13 cellular contexts compared by ENCODE assay signal in genomic region chr17:57881783-57882291, GRCh38. TPM values are rescaled to one million over a fixed set of nuclear protein-coding genes. Genes with fewer than 3 reads are reported as not detected.
DNase-seq lines count a peak whose midpoint lies in the region; ATAC-seq, FAIRE-seq and TF ChIP-seq lines count a peak whose summit lies in the region.
"Had no signal": no experiment of that assay in that cellular context is flagged by ENCODE, and none has a peak within 500 bp of the region (broad histone marks: within the 10 kb centered on the region; RNA-seq: fewer than 3 reads in every experiment).

No MANE protein-coding gene starts in this region.

- H3K79me2 ChIP-seq in HCT116 (ENCODE audit: insufficient read depth, low read length) (no peaks in the 10 kb centered on the region), HepG2 (ENCODE audit: insufficient read depth, low read length) (no peaks in the 10 kb centered on the region), smooth muscle cell (ENCODE audit: low read depth) (no peaks in the 10 kb centered on the region)

- no peak for TF ChIP-seq POLR2A in HCT116 (IDR thresholded peaks at IDR 0.05; ENCODE audit: borderline replicate concordance, extremely low read depth, insufficient read depth, insufficient read length)
- no peak for TF ChIP-seq POLR2A in HepG2 (IDR thresholded peaks at IDR 0.05; ENCODE audit: insufficient read depth in 1 of 2, low read depth in 2 of 2, low read length in 2 of 2)
- TF ChIP-seq POLR2A in erythroblast (IDR thresholded peaks at IDR 0.05; ENCODE audit: low read length), result no peak

- BruUV-seq in HCT116 (replicated peaks; lab: Mats Ljungman, UMichigan), result no TSS peak
- BruUV-seq in HepG2 (replicated peaks; lab: Mats Ljungman, UMichigan), result no TSS peak

- TF ChIP-seq EP300 in HepG2 (IDR thresholded peaks at IDR 0.05; ENCODE audit: low read depth in 2 of 2, low read length in 2 of 2) (no peak), HepG2 (CRISPR knock-in tag; IDR thresholded peaks at IDR 0.05; ENCODE audit: borderline replicate concordance) (no peak)

- intact Hi-C loops in HCT116 (cut with micrococcal nuclease), result no loop called here
- intact Hi-C loops in HepG2 (cut with micrococcal nuclease; ENCODE audit: unreplicated experiment), result no loop called here

- H2AFZ ChIP-seq in HCT116 (ENCODE audit: low read depth, low read length, poor library complexity, severe bottlenecking) (no peak overlapping the region), HepG2 (ENCODE audit: low read length) (no peak overlapping the region), smooth muscle cell (ENCODE audit: low read depth) (no peak overlapping the region)

- peaks cover 41% of the 10 kb centered on the region for H3F3A ChIP-seq in smooth muscle cell (ENCODE audit: low read depth)

- no peaks in the 10 kb centered on the region for H3K9me2 ChIP-seq in HCT116 (ENCODE audit: insufficient read depth)

- H3K36me3 ChIP-seq in HCT116 (ENCODE audit: control insufficient read depth in 1 of 2, insufficient read depth in 2 of 2, low read length in 2 of 2), result peaks cover 0 to 25% of the 10 kb centered on the region in 2 experiments; a peak in 2 of 4 replicates
- H3K36me3 ChIP-seq in HepG2 (replicated peaks in 1 of 2; ENCODE audit: control insufficient read depth in 1 of 2, insufficient read depth in 2 of 2, low read length in 2 of 2), result peaks cover 0 to 2% of the 10 kb centered on the region in 2 experiments; a peak in 1 of 5 replicates
- H3K36me3 ChIP-seq in smooth muscle cell (ENCODE audit: low read depth), result no peaks in the 10 kb centered on the region

- H3K9me3 ChIP-seq in HCT116 (ENCODE audit: control insufficient read depth in 1 of 2, insufficient read depth in 1 of 2, low read depth in 1 of 2, low read length in 2 of 2) (no peaks in the 10 kb centered on the region; a peak in 1 of 4 replicates), HepG2 (ENCODE audit: low read length) (no peaks in the 10 kb centered on the region), smooth muscle cell (replicated peaks; ENCODE audit: low read depth) (no peaks in the 10 kb centered on the region)

- TF ChIP-seq RAD21 in HCT116 (IDR thresholded peaks at IDR 0.05; ENCODE audit: low read depth) (no peak), HepG2 (CRISPR knock-in tag; IDR thresholded peaks at IDR 0.05) (no peak)

- FAIRE-seq in HepG2 (lab: Jason Lieb, UNC) (no peak), D721Med (lab: Jason Lieb, UNC) (no peak)
- FAIRE-seq: colon had no signal

- H3K27ac ChIP-seq in HCT116 (ENCODE audit: low read depth, low read length) (peak overlapping the region; percentile 75; the same call in 1 of the 2 replicates), caudate nucleus (ENCODE audit: low read depth, low read length) (peak overlapping the region; percentile 39), HepG2 (ENCODE audit: extremely low read length, insufficient read depth, low read length) (no peak overlapping the region), smooth muscle cell (ENCODE audit: low read depth) (peak overlapping the region; percentile 81)

- RAD21 ChIA-PET in HCT116 (lab: Charles Lee; ENCODE audit: low non-redundant PET in 1 of 2, low total read pairs in 2 of 2, uncharacterized antibody in 2 of 2, unreplicated experiment in 2 of 2), result interaction anchor here in 1 of 2 experiments (0.6 kb wide), 1 partner anchor 22 kb away, joined by 3 read pairs; no protein-coding TSS in a partner anchor

- POLR2A ChIA-PET in HCT116 (lab: Charles Lee) (interaction anchor here (1.8 kb wide), 1 partner anchor 107 kb away, joined by 3 read pairs; no protein-coding TSS in a partner anchor), HepG2 (lab: Yijun Ruan, JAX) (no interaction called here)

- H3K4me3 ChIP-seq in HCT116 (replicated peaks in 1 of 2; ENCODE audit: low read depth in 1 of 2, low read length in 2 of 2), result no peak overlapping the region
- H3K4me3 ChIP-seq in HepG2 (replicated peaks in 1 of 3; ENCODE audit: insufficient read depth in 1 of 3, low read depth in 2 of 3, low read length in 3 of 3), result no peak overlapping the region
- H3K4me3 ChIP-seq in smooth muscle cell, result no peak overlapping the region

- no peaks in the 10 kb centered on the region for H3K27me3 ChIP-seq in HCT116 (ENCODE audit: insufficient read depth, low read length)
- no peaks in the 10 kb centered on the region for H3K27me3 ChIP-seq in HepG2 (ENCODE audit: control insufficient read depth in 1 of 2, insufficient read depth in 2 of 2, low read length in 2 of 2)
- no peaks in the 10 kb centered on the region for H3K27me3 ChIP-seq in smooth muscle cell (ENCODE audit: low read depth)

- in situ Hi-C loops in HepG2 (cut with HindIII; ENCODE audit: extremely low pct_ligation_motif_present, low pct_unique_long_range_greater_than_20kb), result no loop called here

- CTCF ChIA-PET in HCT116 (lab: Charles Lee), result interaction anchor here (0.9 to 1.3 kb wide), 3 partner anchors 9 to 118 kb away, joined by 3 read pairs; no protein-coding TSS in a partner anchor
- CTCF ChIA-PET in HepG2 (lab: Yijun Ruan, JAX; ENCODE audit: low intra/inter-chr PET ratio, low total read pairs), result no interaction called here

- H3K4me2 ChIP-seq in HCT116 (ENCODE audit: low read length) (peak overlapping the region; percentile 0; the same call in 1 of the 2 replicates), HepG2 (ENCODE audit: low read depth, low read length) (no peak overlapping the region), smooth muscle cell (peak overlapping the region; percentile 76)

- TF ChIP-seq CTCF in HCT116 (IDR thresholded peaks at IDR 0.05 in 2 of 3, conservative IDR thresholded peaks at IDR 0.05 in 1 of 3; ENCODE audit: borderline replicate concordance in 1 of 3, insufficient read depth in 1 of 3, low read depth in 2 of 3, low read length in 2 of 3) (no peak), HepG2 (CRISPR knock-in tag; IDR thresholded peaks at IDR 0.05) (no peak), smooth muscle cell (IDR thresholded peaks at IDR 0.05; ENCODE audit: borderline replicate concordance, insufficient read depth, poor library complexity, severe bottlenecking) (no peak), D721Med (IDR thresholded peaks at IDR 0.05; ENCODE audit: insufficient read depth, missing control alignments) (no peak)

- no peak for ATAC-seq in HCT116
- ATAC-seq in HepG2, result no peak
- no peak for ATAC-seq in GM19467 (IDR thresholded peaks at IDR 0.05; ENCODE audit: unreplicated experiment)
- no peak for ATAC-seq in HG03175 (IDR thresholded peaks at IDR 0.05; ENCODE audit: unreplicated experiment)

- H3K9ac ChIP-seq in HCT116 (ENCODE audit: low read length), result peak overlapping the region; percentile 10; the same call in 1 of the 2 replicates
- no peak overlapping the region for H3K9ac ChIP-seq in HepG2 (ENCODE audit: insufficient read depth, low read depth, low read length)
- no peak overlapping the region for H3K9ac ChIP-seq in smooth muscle cell (ENCODE audit: low read depth)

- H4K20me1 ChIP-seq in HCT116 (ENCODE audit: insufficient read depth), result no peaks in the 10 kb centered on the region
- no peaks in the 10 kb centered on the region for H4K20me1 ChIP-seq in HepG2 (ENCODE audit: insufficient read depth, low read length)
- H4K20me1 ChIP-seq in smooth muscle cell (ENCODE audit: low read depth), result no peaks in the 10 kb centered on the region

- no peak for DNase-seq in HCT116 (ENCODE audit: low read depth, low spot score)
- DNase-seq in caudate nucleus (lab: John Stamatoyannopoulos, UW), result peak in 4 of 61 donors; percentile 11 to 49 (median 19)
- no peak for DNase-seq in HepG2 (ENCODE audit: low spot score)
- DNase-seq in smooth muscle cell (lab: John Stamatoyannopoulos, UW; ENCODE audit: unreplicated experiment), result no peak
- DNase-seq in erythroblast (lab: John Stamatoyannopoulos, UW), result no peak
- no peak for DNase-seq in D721Med (ENCODE audit: insufficient read length, low spot score)
- DNase-seq: activated CD4-positive, CD25-positive, alpha-beta regulatory T cell; GDM1; Kasumi-1; SHP77 treated with DMSO at 0.1 percent for 48 hours had no signal

- H3K4me1 ChIP-seq in HCT116 (ENCODE audit: control insufficient read depth in 1 of 2, insufficient read depth in 2 of 2, low read length in 2 of 2) (peaks cover 51 to 69% of the 10 kb centered on the region in 2 experiments), HepG2 (ENCODE audit: insufficient read depth, low read length) (peaks cover 48% of the 10 kb centered on the region), smooth muscle cell (ENCODE audit: low read depth) (peaks cover 33% of the 10 kb centered on the region)

- WGBS in HepG2 (ENCODE audit: low lambda C conversion rate), result 91% methylated on average over 6 of the region's 8 CpGs
- 30% methylated on average over 8 of the region's 8 CpGs for WGBS in smooth muscle cell (ENCODE audit: low lambda C conversion rate)

TF ChIP-seq in HCT116, 20 proteins besides CTCF, POLR2A, EP300 and RAD21 (continues in another document):
- no peak for TF ChIP-seq FOSL1 (IDR thresholded peaks at IDR 0.05; ENCODE audit: low read depth)

TF ChIP-seq in HepG2, 621 proteins besides CTCF, POLR2A, EP300 and RAD21 (continues in another document):
- TF ChIP-seq ZNF552 (CRISPR knock-in tag; IDR thresholded peaks at IDR 0.05; ENCODE audit: borderline replicate concordance), result no peak

RNA-seq across cellular contexts. Expression of gene MRPS23, which starts 32.0 kb away (rescaled TPM):
- total RNA-seq in HCT116 (2021; ENCODE audit: unreplicated experiment) (109 TPM), HepG2 (2016; rRNA removed; fragmentation: Illumina TruSeq; extraction: Trizol) (181 and 283 TPM in 2 replicates), smooth muscle cell (32.3 and 33.1 TPM in 2 replicates)
- 69.5 and 101 TPM in 2 replicates for polyA plus RNA-seq in HCT116 (2012)
- total RNA-seq in HepG2 (2016; cell fraction: cytosol; rRNA removed; fragmentation: Illumina TruSeq; extraction: Trizol; ENCODE audit: low read depth), result 33.9 and 36.7 TPM in 2 replicates
- 189 and 325 TPM in 2 replicates for total RNA-seq in HepG2 (2016; cell fraction: insoluble cytoplasmic fraction; rRNA removed; fragmentation: Illumina TruSeq; extraction: Trizol)
- total RNA-seq in HepG2 (2016; cell fraction: membrane; rRNA removed; fragmentation: Illumina TruSeq; extraction: Trizol), result 47.2 and 48.2 TPM in 2 replicates
- total RNA-seq in HepG2 (2016; cell fraction: nucleus; rRNA removed; fragmentation: Illumina TruSeq; extraction: Trizol), result 63.9 and 73.7 TPM in 2 replicates
- polyA plus RNA-seq in HepG2 (2011; rRNA removed) (61.6 and 63.2 TPM in 2 replicates), smooth muscle cell (48.4 and 51.1 TPM in 2 replicates)
- 68.3 and 71.0 TPM in 2 replicates for polyA plus RNA-seq in HepG2 (2011; cell fraction: cytosol; rRNA removed)
- polyA plus RNA-seq in HepG2 (2011; cell fraction: nucleus; rRNA removed), result 11.6 and 14.2 TPM in 2 replicates
- polyA plus RNA-seq in HepG2 (2012), result 78.3 and 78.8 TPM in 2 replicates
- 26.6 and 30.8 TPM in 2 replicates for polyA plus RNA-seq in HepG2 (2016; cell fraction: cytosol; fragmentation: Illumina TruSeq; extraction: Trizol; ENCODE audit: low read depth)
- 249 and 259 TPM in 2 replicates for polyA plus RNA-seq in HepG2 (2016; cell fraction: insoluble cytoplasmic fraction; fragmentation: Illumina TruSeq; extraction: Trizol; ENCODE audit: low read depth)
- 32.0 and 32.5 TPM in 2 replicates for polyA plus RNA-seq in HepG2 (2016; cell fraction: membrane; fragmentation: Illumina TruSeq; extraction: Trizol; ENCODE audit: low read depth)
- polyA plus RNA-seq in HepG2 (2016; cell fraction: nucleus; fragmentation: Illumina TruSeq; extraction: Trizol; ENCODE audit: insufficient read depth, low read depth), result 75.9 and 84.0 TPM in 2 replicates
- 47.3 and 53.2 TPM in 2 replicates for polyA minus RNA-seq in HepG2 (2011; rRNA and poly(A)+ RNA removed; ENCODE audit: low replicate concordance)
- 28.0 and 33.9 TPM in 2 replicates for polyA minus RNA-seq in HepG2 (2011; cell fraction: cytosol; rRNA and poly(A)+ RNA removed)
- polyA minus RNA-seq in HepG2 (2011; cell fraction: nucleus; rRNA and poly(A)+ RNA removed), result 17.3 and 18.9 TPM in 2 replicates
